In the genomic region with DNA sequence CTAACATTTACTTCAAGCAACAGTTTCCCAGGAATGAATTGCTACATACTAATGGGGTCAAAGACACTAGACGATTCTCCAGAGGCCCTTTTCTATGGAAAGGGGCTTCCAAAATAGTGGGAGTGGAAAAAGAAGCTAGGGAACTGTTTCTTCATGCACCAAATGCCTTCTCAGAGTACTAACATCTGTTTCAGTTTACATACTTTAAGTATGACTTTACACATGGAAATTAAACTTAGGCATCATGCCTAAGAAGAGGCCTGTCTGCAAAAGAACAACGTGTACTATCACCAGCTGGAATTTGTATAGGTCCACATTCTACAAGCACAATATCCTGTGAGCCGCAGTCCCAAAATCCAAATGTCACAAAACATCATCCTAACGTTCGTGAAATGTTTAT, we compare ENCODE assay signal across 1 cellular context.
TF ChIP-seq lines count a peak whose summit lies in the region.

No MANE protein-coding gene starts in this region.

TF ChIP-seq in H1, 55 proteins besides CTCF, POLR2A, EP300 and RAD21:
- no peak for TF ChIP-seq TCF12 (IDR thresholded peaks at IDR 0.05; ENCODE audit: low read depth, low read length)
- TF ChIP-seq MAFK (IDR thresholded peaks at IDR 0.05; ENCODE audit: low read depth, low read length): no peak
- no peak for TF ChIP-seq SIRT6 (IDR thresholded peaks at IDR 0.05; ENCODE audit: low read length)
- no peak for TF ChIP-seq POU5F1 (IDR thresholded peaks at IDR 0.05; ENCODE audit: low read depth, low read length)
- TF ChIP-seq GTF2F1 (IDR thresholded peaks at IDR 0.05; ENCODE audit: borderline replicate concordance, low read depth, low read length): no peak
- TF ChIP-seq JUN (IDR thresholded peaks at IDR 0.05; ENCODE audit: low read depth, low read length): no peak
- no peak for TF ChIP-seq BCL11A (IDR thresholded peaks at IDR 0.05; ENCODE audit: low read depth in 2 of 2, low read length in 2 of 2)
- no peak for TF ChIP-seq ZNF274 (IDR thresholded peaks at IDR 0.05; ENCODE audit: borderline replicate concordance, extremely low read depth, low read length)
- no peak for TF ChIP-seq E2F6 (IDR thresholded peaks at IDR 0.05)
- no peak for TF ChIP-seq CREB1 (IDR thresholded peaks at IDR 0.05)
- no peak for TF ChIP-seq TAF7 (optimal IDR thresholded peaks at IDR 0.05; ENCODE audit: borderline replicate concordance, low read depth, low read length)
- no peak for TF ChIP-seq HDAC2 (IDR thresholded peaks at IDR 0.05; ENCODE audit: borderline replicate concordance in 1 of 2, low read depth in 2 of 2, low read length in 2 of 2)
- TF ChIP-seq SP1 (IDR thresholded peaks at IDR 0.05; ENCODE audit: low read depth, low read length): no peak
- TF ChIP-seq KDM1A (IDR thresholded peaks at IDR 0.05; ENCODE audit: borderline replicate concordance, low read length): no peak
- TF ChIP-seq SP2 (IDR thresholded peaks at IDR 0.05; ENCODE audit: low read length): no peak
- TF ChIP-seq CHD1 (IDR thresholded peaks at IDR 0.05; ENCODE audit: low read depth, low read length): no peak
- TF ChIP-seq ATF2 (IDR thresholded peaks at IDR 0.05; ENCODE audit: low read length): no peak
TF ChIP-seq in H1: peak in this region for 0.
